Comparison of ENCODE assay signal across 17 cellular contexts in genomic region chr1:89847191-89847729, GRCh38. TPM values are rescaled to one million over a fixed set of nuclear protein-coding genes. Genes with fewer than 3 reads are reported as not detected.
DNase-seq lines count a peak whose midpoint lies in the region; ATAC-seq and TF ChIP-seq lines count a peak whose summit lies in the region.
"Had no signal": no experiment of that assay in that cellular context is flagged by ENCODE, and none has a peak within 500 bp of the region (broad histone marks: within the 10 kb centered on the region; RNA-seq: fewer than 3 reads in every experiment).

No MANE protein-coding gene starts in this region.

- intact Hi-C loops in mammary epithelial cell (cut with micrococcal nuclease), result no loop called here
- intact Hi-C loops in breast epithelium (cut with DNase I; ENCODE audit: low total_unique reads), result no loop called here
- intact Hi-C loops in activated CD8-positive, alpha-beta T cell treated with anti-CD3 and anti-CD28 coated beads for 36 hours (cut with micrococcal nuclease), result loop anchor here (10.0 kb wide), 2 partner anchors 62 to 152 kb away; no protein-coding TSS in a partner anchor
- intact Hi-C loops in upper lobe of right lung (cut with DNase I), result no loop called here
- intact Hi-C loops in left ventricle myocardium inferior (cut with micrococcal nuclease), result loop anchor here (10.0 kb wide), 1 partner anchor 138 kb away; no protein-coding TSS in a partner anchor

- H3K9me3 Mint-ChIP-seq in activated CD8-positive, alpha-beta T cell treated with anti-CD3 and anti-CD28 coated beads for 36 hours, result no peaks in the 10 kb centered on the region
- H3K9me3 Mint-ChIP-seq: brain; dendritic cell treated with granulocyte-macrophage colony-stimulating factor and Interleukin-4, amounts not matched to agents 40 ng/mL and 50 ng/mL, for 4 days; IgD-negative memory B cell had no signal

- BruUV-seq in mammary epithelial cell (replicated peaks; lab: Mats Ljungman, UMichigan), result TSS peak; percentile 1

- H3K9me3 ChIP-seq in mammary epithelial cell (replicated peaks; ENCODE audit: insufficient read depth, low read length) (no peaks in the 10 kb centered on the region), breast epithelium (no peaks in the 10 kb centered on the region), upper lobe of right lung (no peaks in the 10 kb centered on the region), left ventricle myocardium inferior (replicated peaks) (no peaks in the 10 kb centered on the region)

- H3K4me3 Mint-ChIP-seq in activated CD8-positive, alpha-beta T cell treated with anti-CD3 and anti-CD28 coated beads for 36 hours, result peak overlapping the region; percentile 88
- H3K4me3 Mint-ChIP-seq: dendritic cell treated with granulocyte-macrophage colony-stimulating factor and Interleukin-4, amounts not matched to agents 40 ng/mL and 50 ng/mL, for 4 days had no signal

- no peak for TF ChIP-seq POLR2A in breast epithelium (IDR thresholded peaks at IDR 0.05)
- no peak for TF ChIP-seq POLR2A in NB4 (IDR thresholded peaks at IDR 0.05; ENCODE audit: extremely low read depth, insufficient read length)

- peak overlapping the region; percentile 96 for H3K27ac Mint-ChIP-seq in activated CD8-positive, alpha-beta T cell treated with anti-CD3 and anti-CD28 coated beads for 36 hours
- H3K27ac Mint-ChIP-seq: brain; dendritic cell treated with granulocyte-macrophage colony-stimulating factor and Interleukin-4, amounts not matched to agents 40 ng/mL and 50 ng/mL, for 4 days had no signal

- H3K27me3 ChIP-seq in mammary epithelial cell (ENCODE audit: insufficient read depth, low read length) (no peaks in the 10 kb centered on the region), breast epithelium (no peaks in the 10 kb centered on the region), upper lobe of right lung (no peaks in the 10 kb centered on the region), left ventricle myocardium inferior (ENCODE audit: low read depth) (no peaks in the 10 kb centered on the region)

- H3K4me2 ChIP-seq in mammary epithelial cell (ENCODE audit: insufficient read depth, low read depth, low read length), result peak overlapping the region; percentile 44

- H3K36me3 ChIP-seq in mammary epithelial cell (ENCODE audit: insufficient read depth, low read length) (peaks cover 3% of the 10 kb centered on the region), breast epithelium (no peaks in the 10 kb centered on the region), upper lobe of right lung (no peaks in the 10 kb centered on the region), left ventricle myocardium inferior (no peaks in the 10 kb centered on the region)

- in situ Hi-C loops in mammary epithelial cell (cut with MboI; ENCODE audit: low sequenced_read_pairs in 2 of 2), result loop anchor here in 1 of 2 donors (10.0 kb wide), 1 partner anchor 108 kb away; no protein-coding TSS in a partner anchor

- CTCF ChIA-PET in mammary epithelial cell (lab: Charles Lee; ENCODE audit: low non-redundant PET), result no interaction called here
- CTCF ChIA-PET in activated CD8-positive, alpha-beta T cell treated with anti-CD3 and anti-CD28 coated beads for 36 hours (lab: Charles Lee), result interaction anchor here (2.9 kb wide), 1 partner anchor 140 kb away, joined by 10 read pairs; no protein-coding TSS in a partner anchor

- H3K4me1 ChIP-seq in mammary epithelial cell (ENCODE audit: insufficient read depth, low read length) (peaks cover 15% of the 10 kb centered on the region), breast epithelium (no peaks in the 10 kb centered on the region), upper lobe of right lung (peaks cover 14% of the 10 kb centered on the region), left ventricle myocardium inferior (peaks cover 23% of the 10 kb centered on the region)

- WGBS in mammary epithelial cell (ENCODE audit: low coverage, missing lambda C conversion rate), result 43% methylated on average over 4 of the region's 4 CpGs

- H3K27me3 Mint-ChIP-seq in activated CD8-positive, alpha-beta T cell treated with anti-CD3 and anti-CD28 coated beads for 36 hours, result no peaks in the 10 kb centered on the region
- H3K27me3 Mint-ChIP-seq: brain; dendritic cell treated with granulocyte-macrophage colony-stimulating factor and Interleukin-4, amounts not matched to agents 40 ng/mL and 50 ng/mL, for 4 days; IgD-negative memory B cell had no signal

- POLR2A ChIA-PET in activated CD8-positive, alpha-beta T cell treated with anti-CD3 and anti-CD28 coated beads for 36 hours (lab: Charles Lee), result interaction anchor here (0.7 to 1.8 kb wide), 5 partner anchors 12 to 146 kb away, joined by 3 to 5 read pairs (median 4); no protein-coding TSS in a partner anchor

- H3K9ac ChIP-seq in mammary epithelial cell (ENCODE audit: insufficient read depth, low read length), result no peak overlapping the region

- peaks cover 54% of the 10 kb centered on the region for H3K36me3 Mint-ChIP-seq in activated CD8-positive, alpha-beta T cell treated with anti-CD3 and anti-CD28 coated beads for 36 hours (ENCODE audit: low read depth)

- H3K27ac ChIP-seq in mammary epithelial cell (ENCODE audit: insufficient read depth, low read depth, low read length), result no peak overlapping the region
- no peak overlapping the region for H3K27ac ChIP-seq in breast epithelium
- no peak overlapping the region for H3K27ac ChIP-seq in upper lobe of right lung
- no peak overlapping the region for H3K27ac ChIP-seq in left ventricle myocardium inferior (replicated peaks)

- no peak for TF ChIP-seq CTCF in mammary epithelial cell (conservative IDR thresholded peaks at IDR 0.05 in 1 of 2, IDR thresholded peaks at IDR 0.05 in 1 of 2; ENCODE audit: extremely low read depth in 1 of 2, insufficient read depth in 1 of 2, low read depth in 1 of 2, low read length in 2 of 2)
- TF ChIP-seq CTCF in breast epithelium (IDR thresholded peaks at IDR 0.05), result no peak
- no peak for TF ChIP-seq CTCF in NB4 (IDR thresholded peaks at IDR 0.05; ENCODE audit: low read depth, low read length)
- TF ChIP-seq CTCF in activated CD8-positive, alpha-beta T cell treated with anti-CD3 and anti-CD28 coated beads for 36 hours (IDR thresholded peaks at IDR 0.05), result no peak
- no peak for TF ChIP-seq CTCF in upper lobe of right lung (IDR thresholded peaks at IDR 0.05)
- TF ChIP-seq CTCF in left ventricle myocardium inferior (IDR thresholded peaks at IDR 0.05; ENCODE audit: borderline replicate concordance), result no peak

- no peaks in the 10 kb centered on the region for H4K20me1 ChIP-seq in mammary epithelial cell (ENCODE audit: insufficient read depth, low read length)

- H3K4me1 Mint-ChIP-seq in activated CD8-positive, alpha-beta T cell treated with anti-CD3 and anti-CD28 coated beads for 36 hours (ENCODE audit: low read depth), result peaks cover 63% of the 10 kb centered on the region

- ATAC-seq in activated CD8-positive, alpha-beta T cell treated with anti-CD3 and anti-CD28 coated beads for 36 hours, result no peak
- peak; percentile 30 for ATAC-seq in upper lobe of right lung
- ATAC-seq: activated CD4-positive, CD25-positive, alpha-beta regulatory T cell treated with anti-CD3 and anti-CD28 coated beads, Interleukin-2, amount 50 U/mL, for 24 hours; PC-3 had no signal

- H3K4me3 ChIP-seq in mammary epithelial cell (replicated peaks in 1 of 3; ENCODE audit: insufficient read depth in 1 of 3, low read depth in 2 of 3, low read length in 3 of 3), result no peak overlapping the region
- no peak overlapping the region for H3K4me3 ChIP-seq in breast epithelium
- no peak overlapping the region for H3K4me3 ChIP-seq in NB4 (ENCODE audit: low read depth, low read length)
- H3K4me3 ChIP-seq in upper lobe of right lung, result no peak overlapping the region
- no peak overlapping the region for H3K4me3 ChIP-seq in left ventricle myocardium inferior

- no peak overlapping the region for H2AFZ ChIP-seq in mammary epithelial cell (ENCODE audit: low read depth, low read length)

- dilution Hi-C loops in mammary epithelial cell (cut with HindIII; ENCODE audit: low sequenced_read_pairs), result no loop called here

- peaks cover 59% of the 10 kb centered on the region for H3K79me2 ChIP-seq in mammary epithelial cell (ENCODE audit: insufficient read depth, low read length)

- DNase-seq in mammary epithelial cell (no peak), breast epithelium (ENCODE audit: low spot score in 2 of 2) (no peak), NB4 (ENCODE audit: low read depth) (peak; percentile 69), upper lobe of right lung (no peak), hypothalamus (lab: John Stamatoyannopoulos, UW) (no peak), OCI-M2 (lab: John Stamatoyannopoulos, UW; ENCODE audit: unreplicated experiment) (no peak), left ventricle myocardium inferior (no peak)
- no peak for DNase-seq in activated CD8-positive, alpha-beta T cell treated with anti-CD3 and anti-CD28 coated beads for 36 hours
- DNase-seq: erythroblast; NCI-H1436; NCI-H345; PC-3; stimulated activated CD4-positive, alpha-beta T cell treated with anti-CD3 and anti-CD28 coated beads, Interleukin-4, amount 100 ng/mL, for 4 hours had no signal

RNA-seq across cellular contexts. Expression of gene LRRC8D, which starts 26.4 kb away (rescaled TPM):
- total RNA-seq in mammary epithelial cell, result 10 to 100 TPM; 39.5 to 47.7 TPM
- polyA plus RNA-seq in mammary epithelial cell, result 44.9 TPM
- 20.7 TPM for polyA minus RNA-seq in mammary epithelial cell
- total RNA-seq in breast epithelium, result 10 to 100 TPM in 2 of 3 donors, 1 to 10 TPM in 1; 9.2 to 22.8 (median 11.7) TPM
- 10 to 100 TPM; 26.3 to 27.5 TPM for total RNA-seq in activated CD8-positive, alpha-beta T cell treated with anti-CD3 and anti-CD28 coated beads for 36 hours
- 17.0 TPM for total RNA-seq in upper lobe of right lung
- total RNA-seq in left ventricle myocardium inferior, result 6.4 TPM

Comparison
In these comparisons a context has a peak if more than half of its experiments do, and no peak if none do; other contexts are left out.
1. intact Hi-C loops: an anchor here in activated CD8-positive, alpha-beta T cell treated with anti-CD3 and anti-CD28 coated beads for 36 hours (10.0 kb wide) and left ventricle myocardium inferior (10.0 kb wide); none called in mammary epithelial cell, breast epithelium and upper lobe of right lung.